Comparison of ENCODE assay signal across 9 cellular contexts in genomic region chr11:94885133-94885532, GRCh38.
A peak's percentile ranks its signal among the peaks of the same experiment; 100 is the strongest.
DNase-seq lines count a peak whose midpoint lies in the region; ATAC-seq and TF ChIP-seq lines count a peak whose summit lies in the region.
"Had no signal": no experiment of that assay in that cellular context is flagged by ENCODE, and none has a peak within 500 bp of the region (broad histone marks: within the 10 kb centered on the region; RNA-seq: fewer than 3 reads in every experiment).

No MANE protein-coding gene starts in this region.

- CTCF ChIA-PET in HEK293T (lab: Yijun Ruan, JAX) (no interaction called here), Calu3 (lab: Charles Lee) (no interaction called here)

- TF ChIP-seq POLR2A in GM18505 (IDR thresholded peaks at IDR 0.05; ENCODE audit: borderline replicate concordance, extremely low read depth, insufficient read depth, insufficient read length): no peak

- DNase-seq in HEK293T (ENCODE audit: extremely low spot score) (peak; percentile 2), M059J (ENCODE audit: low read depth) (peak; percentile 96), fibroblast of mammary gland (ENCODE audit: low read depth) (peak; percentile 34), hepatic stellate cell (ENCODE audit: low spot score) (no peak), NCI-H1092 treated with DMSO at 0.1 percent for 48 hours (lab: John Stamatoyannopoulos, UW) (no peak), Calu3 (no peak), GM13977 (ENCODE audit: low spot score) (no peak)

- H3K4me1 Mint-ChIP-seq in Calu3 (ENCODE audit: low read depth, unreplicated experiment): peaks cover 3% of the 10 kb centered on the region

- no TSS peak for BruUV-seq in Calu3 (replicated peaks; lab: Mats Ljungman, UMichigan)

- H3K36me3 Mint-ChIP-seq in Calu3 (ENCODE audit: insufficient read depth, unreplicated experiment): no peaks in the 10 kb centered on the region

- peak; percentile 74 for ATAC-seq in GM18505 (IDR thresholded peaks at IDR 0.05; ENCODE audit: unreplicated experiment)
- ATAC-seq: activated naive CD4-positive, alpha-beta T cell treated with anti-CD3 and anti-CD28 coated beads, Interleukin-2, amount 50 U/mL, for 72 hours had no signal

- no peak overlapping the region for H3K27ac Mint-ChIP-seq in Calu3 (ENCODE audit: unreplicated experiment)
- H3K27ac Mint-ChIP-seq: activated naive CD4-positive, alpha-beta T cell treated with anti-CD3 and anti-CD28 coated beads, Interleukin-2, amount 50 U/mL, for 72 hours had no signal

- no peaks in the 10 kb centered on the region for H3K27me3 Mint-ChIP-seq in Calu3 (ENCODE audit: unreplicated experiment)

- in situ Hi-C loops in GM13977 (cut with MboI; ENCODE audit: low pct_unique_long_range_greater_than_20kb, low sequenced_read_pairs, unreplicated experiment): no loop called here

- peaks cover 3% of the 10 kb centered on the region for H3K9me3 Mint-ChIP-seq in Calu3 (ENCODE audit: low read depth, unreplicated experiment)

- H3K4me3 Mint-ChIP-seq in Calu3 (ENCODE audit: low read depth, unreplicated experiment): no peak overlapping the region

- TF ChIP-seq CTCF in fibroblast of mammary gland (conservative IDR thresholded peaks at IDR 0.05; ENCODE audit: control insufficient read depth, insufficient read depth, low read depth, low read length) (no peak), Calu3 (IDR thresholded peaks at IDR 0.05; ENCODE audit: unreplicated experiment) (no peak), GM13977 (IDR thresholded peaks at IDR 0.05; ENCODE audit: extremely low read depth, insufficient read depth, missing control alignments) (no peak)

- POLR2A ChIA-PET in HEK293T (lab: Yijun Ruan, JAX): no interaction called here

- intact Hi-C loops in Calu3 (cut with micrococcal nuclease; ENCODE audit: unreplicated experiment): no loop called here

- no peak overlapping the region for H3K4me3 ChIP-seq in fibroblast of mammary gland (ENCODE audit: control insufficient read depth, low read depth, low read length)

TF ChIP-seq in HEK293T, 16 proteins besides CTCF, POLR2A, EP300 and RAD21:
- TF ChIP-seq FOXA1 (IDR thresholded peaks at IDR 0.05) (no peak), ELF4 (IDR thresholded peaks at IDR 0.05) (no peak), PKNOX1 (IDR thresholded peaks at IDR 0.05) (no peak), ZNF384 (IDR thresholded peaks at IDR 0.05) (no peak), SP1 (IDR thresholded peaks at IDR 0.05) (no peak), FOXM1 (IDR thresholded peaks at IDR 0.05; ENCODE audit: borderline replicate concordance) (no peak), L3MBTL2 (conservative IDR thresholded peaks at IDR 0.05) (no peak), BHLHE40 (IDR thresholded peaks at IDR 0.05; ENCODE audit: borderline replicate concordance) (no peak), ARNT (IDR thresholded peaks at IDR 0.05) (no peak)

Comparison
In these comparisons a context has a peak if more than half of its experiments do, and no peak if none do; other contexts are left out.
1. DNase-seq: peak in HEK293T (single experiment), M059J (single experiment) and fibroblast of mammary gland (single experiment); none in hepatic stellate cell (single experiment), NCI-H1092 treated with DMSO at 0.1 percent for 48 hours (single experiment), Calu3 (single experiment) and GM13977 (single experiment).